In the genomic region with DNA sequence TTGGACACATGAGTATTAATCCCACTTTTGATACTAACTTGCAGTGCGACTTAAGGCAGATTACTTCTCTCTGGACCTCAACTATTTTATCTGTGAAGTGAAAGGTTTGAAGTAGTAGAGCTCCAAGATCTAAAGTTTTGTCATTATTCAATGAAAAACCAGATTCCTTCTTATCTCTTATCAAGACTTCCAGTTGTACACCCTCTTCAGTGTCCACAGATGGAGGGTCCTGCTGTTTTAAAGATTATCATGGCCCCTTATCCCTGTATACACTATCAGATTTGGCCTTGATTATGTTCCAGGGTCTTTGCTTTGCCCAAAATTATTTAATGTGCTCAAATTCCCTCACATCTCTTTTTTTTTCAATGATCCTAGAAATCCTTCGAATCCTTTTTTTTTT, we compare ENCODE assay signal across 10 cellular contexts. TPM values are rescaled to one million over a fixed set of nuclear protein-coding genes. Genes with fewer than 3 reads are reported as not detected.
DNase-seq lines count a peak whose midpoint lies in the region; ATAC-seq and TF ChIP-seq lines count a peak whose summit lies in the region.
"Had no signal": no experiment of that assay in that cellular context is flagged by ENCODE, and none has a peak within 500 bp of the region (broad histone marks: within the 10 kb centered on the region; RNA-seq: fewer than 3 reads in every experiment).

No MANE protein-coding gene starts in this region.

- H3K27ac Mint-ChIP-seq in nephron, result peak overlapping the region in 2 of 3 experiments; percentile 93 to 94
- H3K27ac Mint-ChIP-seq in T-helper 2 cell treated with Interferon-gamma antibody and Interleukin-4, amounts not matched to agents 5 μg/mL and 100 μg/mL, for 36 hours, result no peak overlapping the region

- H3K27me3 Mint-ChIP-seq in nephron (ENCODE audit: low read depth), result no peaks in the 10 kb centered on the region
- H3K27me3 Mint-ChIP-seq in T-helper 2 cell treated with Interferon-gamma antibody and Interleukin-4, amounts not matched to agents 5 μg/mL and 100 μg/mL, for 36 hours (ENCODE audit: low read depth), result no peaks in the 10 kb centered on the region
- H3K27me3 Mint-ChIP-seq: IgD-negative memory B cell had no signal

- ATAC-seq in HG03460 (IDR thresholded peaks at IDR 0.05; ENCODE audit: unreplicated experiment) (no peak), HG02763 (IDR thresholded peaks at IDR 0.05; ENCODE audit: unreplicated experiment) (no peak)

- H3K4me1 ChIP-seq in BE2C (no peaks in the 10 kb centered on the region), ectodermal cell (ENCODE audit: control insufficient read depth, insufficient read depth, low read length) (peaks cover 11% of the 10 kb centered on the region)

- H3K27ac ChIP-seq in ectodermal cell (ENCODE audit: insufficient read depth, low read depth, low read length, poor library complexity, severe bottlenecking), result no peak overlapping the region

- peaks cover 15% of the 10 kb centered on the region for H3K36me3 Mint-ChIP-seq in nephron (ENCODE audit: low read depth)
- peaks cover 19% of the 10 kb centered on the region for H3K36me3 Mint-ChIP-seq in T-helper 2 cell treated with Interferon-gamma antibody and Interleukin-4, amounts not matched to agents 5 μg/mL and 100 μg/mL, for 36 hours (ENCODE audit: low read depth)

- peaks cover 23% of the 10 kb centered on the region for H3K4me1 Mint-ChIP-seq in nephron
- H3K4me1 Mint-ChIP-seq in T-helper 2 cell treated with Interferon-gamma antibody and Interleukin-4, amounts not matched to agents 5 μg/mL and 100 μg/mL, for 36 hours (ENCODE audit: low read depth), result peaks cover 23% of the 10 kb centered on the region

- no peak for DNase-seq in BE2C
- DNase-seq in LNCaP clone FGC (ENCODE audit: low read depth), result no peak
- no peak for DNase-seq in T-helper 2 cell treated with Interferon-gamma antibody and Interleukin-4, amounts not matched to agents 5 μg/mL and 100 μg/mL, for 36 hours (ENCODE audit: low spot score)
- no peak for DNase-seq in activated gamma-delta T cell (lab: John Stamatoyannopoulos, UW)
- DNase-seq: T-helper 9 cell had no signal

- no peaks in the 10 kb centered on the region for H3K27me3 ChIP-seq in BE2C
- H3K27me3 ChIP-seq in ectodermal cell (ENCODE audit: control insufficient read depth, insufficient read depth, low read length, poor library complexity, severe bottlenecking), result no peaks in the 10 kb centered on the region

- peak overlapping the region; percentile 83 for H3K4me3 ChIP-seq in BE2C (ENCODE audit: low read depth, low read length)
- H3K4me3 ChIP-seq in LNCaP clone FGC (ENCODE audit: low read depth, low read length), result peak overlapping the region; percentile 92
- peak overlapping the region; percentile 99 for H3K4me3 ChIP-seq in ectodermal cell (ENCODE audit: insufficient read depth, low read depth, low read length)

- TF ChIP-seq CTCF in BE2C (IDR thresholded peaks at IDR 0.05; ENCODE audit: low read depth, low read length) (no peak), LNCaP clone FGC (IDR thresholded peaks at IDR 0.05; ENCODE audit: control insufficient read depth, extremely low read depth, insufficient read depth) (no peak), nephron (IDR thresholded peaks at IDR 0.05; ENCODE audit: unreplicated experiment in 3 of 3) (no peak)

- no peaks in the 10 kb centered on the region for H3K9me3 ChIP-seq in BE2C
- no peaks in the 10 kb centered on the region for H3K9me3 ChIP-seq in ectodermal cell (ENCODE audit: control insufficient read depth, low read length)

- H3K9me3 Mint-ChIP-seq in nephron, result no peaks in the 10 kb centered on the region
- H3K9me3 Mint-ChIP-seq in T-helper 2 cell treated with Interferon-gamma antibody and Interleukin-4, amounts not matched to agents 5 μg/mL and 100 μg/mL, for 36 hours, result no peaks in the 10 kb centered on the region
- H3K9me3 Mint-ChIP-seq: IgD-negative memory B cell had no signal

- H3K36me3 ChIP-seq in BE2C (no peaks in the 10 kb centered on the region), ectodermal cell (ENCODE audit: control insufficient read depth, insufficient read depth, low read length) (no peaks in the 10 kb centered on the region)

- WGBS in ectodermal cell, 2 experiments, result 88 to 97% methylated on average over 2 of the region's 2 CpGs

- no peak overlapping the region for H3K4me3 Mint-ChIP-seq in nephron
- H3K4me3 Mint-ChIP-seq in T-helper 2 cell treated with Interferon-gamma antibody and Interleukin-4, amounts not matched to agents 5 μg/mL and 100 μg/mL, for 36 hours, result no peak overlapping the region

RNA-seq across cellular contexts. Expression of gene C1orf50, which starts 1.1 kb away (rescaled TPM):
- 1.7 TPM for polyA plus RNA-seq in BE2C (2012; ENCODE audit: insufficient read depth, insufficient read length, low read depth)
- 11.2 TPM for polyA plus RNA-seq in ectodermal cell (2013, experiment 1 of 4)
- polyA plus RNA-seq in ectodermal cell (2013, experiment 2 of 4), result 15.0 TPM
- 8.9 TPM for polyA plus RNA-seq in ectodermal cell (2013, experiment 3 of 4)
- polyA plus RNA-seq in ectodermal cell (2013, experiment 4 of 4), result 11.9 TPM

RNA-seq across cellular contexts. Expression of gene P3H1, which starts 1.3 kb away (rescaled TPM):
- polyA plus RNA-seq in BE2C (2012; ENCODE audit: insufficient read depth, insufficient read length, low read depth), result 49.6 TPM
- polyA plus RNA-seq in ectodermal cell (2013, experiment 1 of 4), result 70.0 TPM
- polyA plus RNA-seq in ectodermal cell (2013, experiment 2 of 4), result 75.9 TPM
- polyA plus RNA-seq in ectodermal cell (2013, experiment 3 of 4), result 62.2 TPM
- polyA plus RNA-seq in ectodermal cell (2013, experiment 4 of 4), result 73.5 TPM

RNA-seq across cellular contexts. Expression of gene TMEM269, which starts 16.6 kb away (rescaled TPM):
- 0.96 TPM for polyA plus RNA-seq in BE2C (2012; ENCODE audit: insufficient read depth, insufficient read length, low read depth)
- polyA plus RNA-seq in ectodermal cell (2013, experiment 1 of 4), result 0.52 TPM
- polyA plus RNA-seq in ectodermal cell (2013, experiment 2 of 4), result 0.30 TPM
- 0.37 TPM for polyA plus RNA-seq in ectodermal cell (2013, experiment 3 of 4)
- 0.49 TPM for polyA plus RNA-seq in ectodermal cell (2013, experiment 4 of 4)
- polyA plus RNA-seq: IgD-negative memory B cell had no signal

RNA-seq across cellular contexts. Expression of gene CLDN19, which starts 28.1 kb away (rescaled TPM):
- polyA plus RNA-seq in BE2C (2012; ENCODE audit: insufficient read depth, insufficient read length, low read depth), result not detected
- polyA plus RNA-seq in ectodermal cell (2013, experiment 1 of 4), result 5.6 TPM
- polyA plus RNA-seq in ectodermal cell (2013, experiment 2 of 4), result 6.5 TPM
- 4.2 TPM for polyA plus RNA-seq in ectodermal cell (2013, experiment 3 of 4)
- 4.4 TPM for polyA plus RNA-seq in ectodermal cell (2013, experiment 4 of 4)
- polyA plus RNA-seq: IgD-negative memory B cell had no signal

RNA-seq across cellular contexts. Expression of gene ERMAP, which starts 48.8 kb away (rescaled TPM):
- 1.8 TPM for polyA plus RNA-seq in BE2C (2012; ENCODE audit: insufficient read depth, insufficient read length, low read depth)
- polyA plus RNA-seq in ectodermal cell (2013, experiment 1 of 4), result 5.4 TPM
- polyA plus RNA-seq in ectodermal cell (2013, experiment 2 of 4), result 6.0 TPM
- 3.9 TPM for polyA plus RNA-seq in ectodermal cell (2013, experiment 3 of 4)
- polyA plus RNA-seq in ectodermal cell (2013, experiment 4 of 4), result 5.2 TPM
